In the genomic region with DNA sequence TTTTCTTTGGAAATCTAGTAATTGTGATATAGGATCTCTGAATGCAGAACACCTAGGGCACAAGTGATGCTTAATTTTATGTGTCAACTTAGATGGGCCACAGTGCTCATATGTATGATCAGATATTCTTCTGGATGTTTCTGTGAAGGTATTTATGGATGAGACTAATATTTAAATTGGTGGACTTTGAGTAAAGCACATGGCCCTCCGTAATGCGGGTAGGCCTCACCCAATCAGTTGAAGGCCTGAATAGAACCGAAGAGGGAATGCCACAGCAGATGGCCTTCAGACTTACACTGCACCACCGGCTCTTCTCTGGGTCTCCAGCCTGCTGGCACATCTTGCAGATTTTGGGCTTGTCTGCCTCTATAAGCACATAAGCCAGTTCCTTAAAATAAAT, we compare ENCODE assay signal across 18 cellular contexts.
DNase-seq lines count a peak whose midpoint lies in the region; ATAC-seq, FAIRE-seq and TF ChIP-seq lines count a peak whose summit lies in the region.
"Had no signal": no experiment of that assay in that cellular context is flagged by ENCODE, and none has a peak within 500 bp of the region (broad histone marks: within the 10 kb centered on the region; RNA-seq: fewer than 3 reads in every experiment).

No MANE protein-coding gene starts in this region.

- no peaks in the 10 kb centered on the region for H3K36me3 Mint-ChIP-seq in central memory CD8-positive, alpha-beta T cell (ENCODE audit: insufficient read depth)

- no peaks in the 10 kb centered on the region for H3K36me3 ChIP-seq in HEK293 (ENCODE audit: control insufficient read depth in 2 of 2, insufficient read depth in 1 of 2, low read length in 2 of 2)
- H3K36me3 ChIP-seq in muscle layer of colon (ENCODE audit: insufficient read depth, low read length): peaks cover 4% of the 10 kb centered on the region

- no peaks in the 10 kb centered on the region for H3K9me3 Mint-ChIP-seq in central memory CD8-positive, alpha-beta T cell

- POLR2A ChIA-PET in HEK293 (lab: Yijun Ruan, JAX): no interaction called here

- H3K9me3 ChIP-seq in HEK293 (ENCODE audit: control insufficient read depth, insufficient read depth, low read depth, low read length) (no peaks in the 10 kb centered on the region), muscle layer of colon (ENCODE audit: low read length) (no peaks in the 10 kb centered on the region)
- H3K9me3 ChIP-seq: BLaER1 treated with 17β-estradiol and CSF1 and Interleukin-3, amounts not matched to agents 10 nM and 100 nM had no signal

- no peak for ATAC-seq in central memory CD8-positive, alpha-beta T cell (replicated peaks; ENCODE audit: extremely low read depth, poor library complexity, severe bottlenecking)
- ATAC-seq in stimulated activated naive CD8-positive, alpha-beta T cell treated with anti-CD3 and anti-CD28 coated beads, Interleukin-15, Interleukin-2, amounts not matched to agents 100 U/mL and 50 U/mL, for 24 hours: no peak
- no peak for ATAC-seq in HG02938 (IDR thresholded peaks at IDR 0.05; ENCODE audit: unreplicated experiment)

- H3K4me1 ChIP-seq in HEK293 (ENCODE audit: control insufficient read depth, insufficient read depth, low read length) (peaks cover 3% of the 10 kb centered on the region; the same call in 1 of the 2 replicates), muscle layer of colon (ENCODE audit: insufficient read depth, low read length) (peaks cover 69% of the 10 kb centered on the region)

- H3K4me3 ChIP-seq in HEK293 (ENCODE audit: low read depth, low read length): no peak overlapping the region
- no peak overlapping the region for H3K4me3 ChIP-seq in muscle layer of colon (ENCODE audit: low read depth in 1 of 2, low read length in 2 of 2)
- H3K4me3 ChIP-seq: BLaER1 treated with 17β-estradiol and CSF1 and Interleukin-3, amounts not matched to agents 10 nM and 100 nM; SK-N-MC had no signal

- H3K27me3 ChIP-seq in muscle layer of colon (ENCODE audit: control insufficient read depth in 1 of 2, insufficient read depth in 2 of 2, low read length in 2 of 2): no peaks in the 10 kb centered on the region
- H3K27me3 ChIP-seq: BLaER1 treated with 17β-estradiol and CSF1 and Interleukin-3, amounts not matched to agents 10 nM and 100 nM had no signal

- H3K4me1 Mint-ChIP-seq in central memory CD8-positive, alpha-beta T cell: peaks cover 24% of the 10 kb centered on the region

- TF ChIP-seq CTCF in HEK293 (tag by site-specific recombination; IDR thresholded peaks at IDR 0.05): no peak

- no peaks in the 10 kb centered on the region for H3K27me3 Mint-ChIP-seq in central memory CD8-positive, alpha-beta T cell

- H3K9ac ChIP-seq in muscle layer of colon (ENCODE audit: low read length): no peak overlapping the region

- CTCF ChIA-PET in HEK293 (lab: Yijun Ruan, JAX): no interaction called here

- H3K27ac ChIP-seq in HEK293 (ENCODE audit: extremely low read depth, low read depth, low read length): no peak overlapping the region
- peak overlapping the region; percentile 31 for H3K27ac ChIP-seq in muscle layer of colon (ENCODE audit: low read depth, low read length)
- H3K27ac ChIP-seq: SK-N-MC had no signal

- H3K4me3 Mint-ChIP-seq in central memory CD8-positive, alpha-beta T cell: no peak overlapping the region

- peak overlapping the region; percentile 41 for H3K27ac Mint-ChIP-seq in central memory CD8-positive, alpha-beta T cell (ENCODE audit: low read depth)

- peak; percentile 17 for FAIRE-seq in urothelium cell line (lab: Jason Lieb, UNC)

- DNase-seq in central memory CD8-positive, alpha-beta T cell (ENCODE audit: low spot score in 2 of 2): no peak
- DNase-seq in urothelium cell line (ENCODE audit: low spot score): no peak
- DNase-seq in stimulated activated naive CD8-positive, alpha-beta T cell treated with anti-CD3 and anti-CD28 coated beads, Interleukin-15, Interleukin-2, amounts not matched to agents 100 U/mL and 50 U/mL, for 24 hours: no peak
- no peak for DNase-seq in NAMALWA (ENCODE audit: low spot score)
- DNase-seq: DMS 273 treated with DMSO at 0.1 percent for 48 hours, DND-41, HCEC 1CT, KBM-7, NCI-H187, NCI-H226, NCI-H524, NCI-H82, SHP77 had no signal

TF ChIP-seq in HEK293, 187 proteins besides CTCF, POLR2A, EP300 and RAD21:
- peak; percentile 67; the same call in 1 of the 2 replicates for TF ChIP-seq ZNF10 (tag by site-specific recombination; IDR thresholded peaks at IDR 0.05)
- no peak for TF ChIP-seq EGR2 (tag by site-specific recombination; IDR thresholded peaks at IDR 0.05; ENCODE audit: low read depth)
